ENCODE assay signal across 13 cellular contexts in the genomic region with DNA sequence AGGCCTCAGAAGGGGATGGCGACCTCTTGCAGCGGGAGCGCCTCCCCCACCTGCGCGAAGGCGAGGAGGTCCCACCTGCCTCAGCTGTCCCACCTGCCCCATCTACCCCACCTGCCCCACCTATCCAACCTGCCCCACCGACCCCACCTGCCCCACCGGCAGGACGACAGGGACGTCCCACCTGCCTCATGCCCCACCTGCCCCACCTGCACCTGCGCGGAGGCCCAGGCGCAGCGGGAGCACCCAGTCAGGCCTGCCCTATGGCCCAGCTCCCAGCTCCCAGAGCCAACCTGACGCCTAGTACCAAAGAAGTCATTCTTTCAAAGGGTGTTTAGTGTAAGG.
A peak's percentile ranks its signal among the peaks of the same experiment; 100 is the strongest.
DNase-seq lines count a peak whose midpoint lies in the region; ATAC-seq and TF ChIP-seq lines count a peak whose summit lies in the region.
"Had no signal": no experiment of that assay in that cellular context is flagged by ENCODE, and none has a peak within 500 bp of the region (broad histone marks: within the 10 kb centered on the region; RNA-seq: fewer than 3 reads in every experiment).

No MANE protein-coding gene starts in this region.

- H3K27ac ChIP-seq in HUES6 (ENCODE audit: low read depth, low read length) (no peak overlapping the region), brain microvascular endothelial cell (no peak overlapping the region), left lung (no peak overlapping the region)
- H3K27ac ChIP-seq: colonic mucosa had no signal

- POLR2A ChIA-PET in activated CD8-positive, alpha-beta T cell treated with anti-CD3 and anti-CD28 coated beads, Interleukin-2, amount 10 ng/mL, durations not matched to agents 7 days and 5 days (lab: Charles Lee): no interaction called here

- ATAC-seq in left lung: no peak
- ATAC-seq in activated CD8-positive, alpha-beta T cell treated with anti-CD3 and anti-CD28 coated beads, Interleukin-2, amount 10 ng/mL, durations not matched to agents 7 days and 5 days: no peak
- ATAC-seq in HG03139 (IDR thresholded peaks at IDR 0.05; ENCODE audit: unreplicated experiment): no peak
- ATAC-seq: HCT116 had no signal

- peaks cover 36% of the 10 kb centered on the region for H3K27me3 ChIP-seq in HUES6 (ENCODE audit: control insufficient read depth, insufficient read depth, low read length)
- H3K27me3 ChIP-seq in brain microvascular endothelial cell (replicated peaks): no peaks in the 10 kb centered on the region
- H3K27me3 ChIP-seq in left lung: peaks cover 0 to 37% of the 10 kb centered on the region in 2 donors
- H3K27me3 ChIP-seq in skeletal muscle satellite cell (ENCODE audit: control insufficient read depth, insufficient read depth, low read length): no peaks in the 10 kb centered on the region
- H3K27me3 ChIP-seq: colonic mucosa had no signal

- no peak overlapping the region for H3K27ac Mint-ChIP-seq in activated CD8-positive, alpha-beta T cell treated with anti-CD3 and anti-CD28 coated beads, Interleukin-2, amount 10 ng/mL, durations not matched to agents 7 days and 5 days
- H3K27ac Mint-ChIP-seq: activated naive CD4-positive, alpha-beta T cell treated with anti-CD3 and anti-CD28 coated beads for 36 hours had no signal

- intact Hi-C loops in left lung (cut with DNase I): no loop called here

- H3K9ac ChIP-seq in HUES6 (ENCODE audit: low read length): no peak overlapping the region
- H3K9ac ChIP-seq in skeletal muscle satellite cell (ENCODE audit: low read depth, low read length): peak overlapping the region; percentile 52

- in situ Hi-C loops in brain microvascular endothelial cell (cut with HindIII; ENCODE audit: low pct_ligation_motif_present, low sequenced_read_pairs): no loop called here

- peak overlapping the region; percentile 76 for H3K4me3 ChIP-seq in HUES6 (ENCODE audit: low read depth, low read length)
- peak overlapping the region; percentile 44 for H3K4me3 ChIP-seq in brain microvascular endothelial cell (ENCODE audit: low read depth, low read length)
- H3K4me3 ChIP-seq in left lung: peak overlapping the region; percentile 19 to 28
- H3K4me3 ChIP-seq in skeletal muscle satellite cell (ENCODE audit: low read length): peak overlapping the region; percentile 73

- H3K4me1 ChIP-seq in HUES6 (ENCODE audit: control insufficient read depth, insufficient read depth, low read length) (no peaks in the 10 kb centered on the region), left lung (no peaks in the 10 kb centered on the region), skeletal muscle satellite cell (ENCODE audit: control insufficient read depth, insufficient read depth, low read length) (peaks cover 3% of the 10 kb centered on the region)
- H3K4me1 ChIP-seq: colonic mucosa had no signal

- H3K4me1 Mint-ChIP-seq in activated CD8-positive, alpha-beta T cell treated with anti-CD3 and anti-CD28 coated beads, Interleukin-2, amount 10 ng/mL, durations not matched to agents 7 days and 5 days (ENCODE audit: low read depth): no peaks in the 10 kb centered on the region

- H3K27me3 Mint-ChIP-seq in activated CD8-positive, alpha-beta T cell treated with anti-CD3 and anti-CD28 coated beads, Interleukin-2, amount 10 ng/mL, durations not matched to agents 7 days and 5 days (ENCODE audit: low read depth): peaks cover 23% of the 10 kb centered on the region

- no peaks in the 10 kb centered on the region for H3K9me3 Mint-ChIP-seq in activated CD8-positive, alpha-beta T cell treated with anti-CD3 and anti-CD28 coated beads, Interleukin-2, amount 10 ng/mL, durations not matched to agents 7 days and 5 days (ENCODE audit: insufficient read depth)
- H3K9me3 Mint-ChIP-seq: activated naive CD4-positive, alpha-beta T cell treated with anti-CD3 and anti-CD28 coated beads for 36 hours had no signal

- H3K9me3 ChIP-seq in HUES6 (ENCODE audit: control insufficient read depth, insufficient read depth, low read depth, low read length): no peaks in the 10 kb centered on the region
- no peaks in the 10 kb centered on the region for H3K9me3 ChIP-seq in left lung
- no peaks in the 10 kb centered on the region for H3K9me3 ChIP-seq in skeletal muscle satellite cell (replicated peaks; ENCODE audit: low read length)
- H3K9me3 ChIP-seq: colonic mucosa had no signal

- DNase-seq in brain microvascular endothelial cell (no peak), left lung (no peak), NAMALWA (ENCODE audit: low spot score) (no peak), A172 (ENCODE audit: low spot score) (no peak)
- DNase-seq in activated CD8-positive, alpha-beta T cell treated with anti-CD3 and anti-CD28 coated beads, Interleukin-2, amount 10 ng/mL, durations not matched to agents 7 days and 5 days: no peak
- DNase-seq: colonic mucosa; SHP77 treated with DMSO at 0.1 percent for 48 hours; stimulated activated CD4-positive, alpha-beta T cell treated with anti-CD3 and anti-CD28 coated beads, Interleukin-1b, Interleukin-23, amount 100 ng/mL, for 48 hours had no signal

- TF ChIP-seq CTCF in brain microvascular endothelial cell (IDR thresholded peaks at IDR 0.05; ENCODE audit: low read depth, low read length, missing control alignments) (no peak), left lung (IDR thresholded peaks at IDR 0.05) (no peak)

- peak overlapping the region; percentile 90 for H3K4me2 ChIP-seq in skeletal muscle satellite cell (ENCODE audit: low read length)

- no peaks in the 10 kb centered on the region for H3K36me3 Mint-ChIP-seq in activated CD8-positive, alpha-beta T cell treated with anti-CD3 and anti-CD28 coated beads, Interleukin-2, amount 10 ng/mL, durations not matched to agents 7 days and 5 days (ENCODE audit: low read depth)

- CTCF ChIA-PET in activated CD8-positive, alpha-beta T cell treated with anti-CD3 and anti-CD28 coated beads, Interleukin-2, amount 10 ng/mL, durations not matched to agents 7 days and 5 days (lab: Charles Lee): no interaction called here

- no peak overlapping the region for H3K4me3 Mint-ChIP-seq in activated CD8-positive, alpha-beta T cell treated with anti-CD3 and anti-CD28 coated beads, Interleukin-2, amount 10 ng/mL, durations not matched to agents 7 days and 5 days
- H3K4me3 Mint-ChIP-seq: activated naive CD4-positive, alpha-beta T cell treated with anti-CD3 and anti-CD28 coated beads for 36 hours had no signal

- H3K36me3 ChIP-seq in HUES6 (ENCODE audit: control insufficient read depth, insufficient read depth, low read length) (no peaks in the 10 kb centered on the region), brain microvascular endothelial cell (replicated peaks) (no peaks in the 10 kb centered on the region), left lung (no peaks in the 10 kb centered on the region), skeletal muscle satellite cell (ENCODE audit: insufficient read depth, low read length) (no peaks in the 10 kb centered on the region)
- H3K36me3 ChIP-seq: colonic mucosa had no signal

Comparison
In these comparisons a context has a peak if more than half of its experiments do, and no peak if none do; other contexts are left out.
1. H3K4me3 ChIP-seq: peak in every context shown above with its lines; median percentile 76 in HUES6; 73 in skeletal muscle satellite cell; 44 in brain microvascular endothelial cell; 24 in left lung.